In genomic region chr16:50066482-50067289, GRCh38 we compare ENCODE assay signal across 8 cellular contexts. TPM values are rescaled to one million over a fixed set of nuclear protein-coding genes. Genes with fewer than 3 reads are reported as not detected.
A peak's percentile ranks its signal among the peaks of the same experiment; 100 is the strongest.
DNase-seq lines count a peak whose midpoint lies in the region; ATAC-seq and TF ChIP-seq lines count a peak whose summit lies in the region.

No MANE protein-coding gene starts in this region.

- ATAC-seq in HG03060 (IDR thresholded peaks at IDR 0.05; ENCODE audit: low read depth, unreplicated experiment): peak; percentile 16

- peak overlapping the region; percentile 87 to 95 (median 94) for H3K27ac Mint-ChIP-seq in brain

- no peaks in the 10 kb centered on the region for H3K27me3 ChIP-seq in mononuclear cell (ENCODE audit: insufficient read depth, low read length)

- peaks cover 9% of the 10 kb centered on the region for H3K36me3 Mint-ChIP-seq in brain

- H3K9me3 Mint-ChIP-seq in brain: peaks cover 0 to 3% (median 0%) of the 10 kb centered on the region in 5 experiments

- DNase-seq in HT-29 (ENCODE audit: low spot score) (no peak), NCI-H226 (no peak), Kasumi-1 (lab: John Stamatoyannopoulos, UW) (no peak), NCI-H774 (lab: John Stamatoyannopoulos, UW) (no peak)

- peaks cover 32% of the 10 kb centered on the region for H3K4me1 ChIP-seq in mononuclear cell (ENCODE audit: insufficient read depth, low read length)

- peak overlapping the region; percentile 88 for H3K27ac ChIP-seq in 22Rv1

- H3K4me1 Mint-ChIP-seq in brain: peaks cover 47% of the 10 kb centered on the region

- H3K9me3 ChIP-seq in mononuclear cell (ENCODE audit: low read depth, low read length): no peaks in the 10 kb centered on the region

- H3K4me3 Mint-ChIP-seq in brain: peak overlapping the region; percentile 85 to 93 (median 91)

- no peaks in the 10 kb centered on the region for H3K27me3 Mint-ChIP-seq in brain

- TF ChIP-seq CTCF in 22Rv1 (IDR thresholded peaks at IDR 0.05) (no peak), brain (conservative IDR thresholded peaks at IDR 0.05) (peak in 1 of 2 experiments; percentile 9)

- peak overlapping the region; percentile 90 for H3K4me3 ChIP-seq in mononuclear cell (ENCODE audit: low read length)

RNA-seq across cellular contexts. Expression of gene HEATR3, which starts 0.9 kb away (rescaled TPM):
- polyA plus RNA-seq in brain (ENCODE audit: insufficient read depth, low read depth, low replicate concordance): 6.9 TPM
- 12.5 TPM for total RNA-seq in mononuclear cell
- 17.1 and 36.0 TPM in 2 replicates for total RNA-seq in HT-29 (2014; rRNA removed; shearing (Covaris generic))

RNA-seq across cellular contexts. Expression of gene CNEP1R1, which starts 41.7 kb away (rescaled TPM):
- 3.7 TPM for polyA plus RNA-seq in brain (ENCODE audit: insufficient read depth, low read depth, low replicate concordance)
- 55.4 TPM for total RNA-seq in mononuclear cell
- 4.4 and 5.4 TPM in 2 replicates for total RNA-seq in HT-29 (2014; rRNA removed; shearing (Covaris generic))
